Comparison of ENCODE assay signal across 8 cellular contexts in the genomic region with DNA sequence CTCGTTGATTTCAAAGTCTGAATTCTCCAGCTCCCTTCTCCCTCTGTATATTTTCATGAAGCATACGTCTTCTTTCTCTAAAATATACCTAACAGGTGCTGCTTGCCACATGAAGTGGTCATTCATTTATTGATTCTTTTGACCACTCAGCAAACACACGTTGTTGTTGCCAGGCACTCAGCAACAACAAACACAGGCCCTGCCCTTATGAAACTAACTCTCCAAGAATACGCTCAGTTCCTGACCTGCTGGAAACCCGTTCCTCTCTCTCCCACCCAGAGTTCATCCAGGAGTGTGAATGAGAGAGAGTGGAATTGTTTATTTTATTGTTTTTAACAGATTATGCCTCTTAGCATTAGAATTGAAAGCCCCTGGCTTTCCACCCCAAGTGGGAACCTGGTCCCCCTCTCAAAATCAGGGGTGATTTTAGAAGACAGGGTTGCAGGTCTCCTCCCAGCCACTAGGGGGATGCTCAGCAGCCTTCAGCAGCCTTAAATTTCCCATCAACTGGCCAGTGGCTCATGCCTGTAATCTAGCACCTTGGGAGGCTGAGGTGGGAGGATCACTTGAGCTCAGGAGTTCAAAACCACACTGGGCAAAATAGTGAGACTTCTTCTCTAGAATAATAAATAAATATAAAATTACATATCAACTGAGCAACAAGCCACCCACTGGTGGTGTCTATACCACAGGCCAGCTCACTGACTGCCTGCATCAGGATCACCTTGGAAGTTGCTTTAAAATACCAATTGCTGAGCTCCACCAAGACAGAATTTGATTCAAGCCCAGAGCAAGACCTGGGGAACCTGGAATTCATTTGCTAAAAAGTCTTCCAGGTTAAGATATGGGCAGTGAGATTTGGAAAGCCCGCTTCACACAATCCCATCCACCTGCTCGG.
A peak's percentile ranks its signal among the peaks of the same experiment; 100 is the strongest.
DNase-seq lines count a peak whose midpoint lies in the region; ATAC-seq, FAIRE-seq and TF ChIP-seq lines count a peak whose summit lies in the region.

No MANE protein-coding gene starts in this region.

- H3K4me1 ChIP-seq in small intestine (ENCODE audit: control insufficient read depth in 2 of 2, insufficient read depth in 1 of 2, low read depth in 1 of 2, low read length in 1 of 2), result no peaks in the 10 kb centered on the region

- DNase-seq in AG04449 (ENCODE audit: low read depth, low spot score), result no peak
- DNase-seq in GM12864 (ENCODE audit: low read depth), result no peak
- DNase-seq in NCI-H510A treated with DMSO at 0.1 percent for 48 hours (lab: John Stamatoyannopoulos, UW), result peak; percentile 92
- DNase-seq in dermis blood vessel endothelial cell, result peak; percentile 4
- peak; percentile 22 for DNase-seq in small intestine
- DNase-seq in inferior parietal cortex (ENCODE audit: extremely low spot score), result no peak

- peak; percentile 47 for TF ChIP-seq CTCF in AG04449 (IDR thresholded peaks at IDR 0.05; ENCODE audit: insufficient read depth, low read length, missing control alignments)
- peak; percentile 85 for TF ChIP-seq CTCF in GM12864 (IDR thresholded peaks at IDR 0.05; ENCODE audit: low read depth, low read length, missing control alignments)

- POLR2A ChIA-PET in AG04449 (lab: Yijun Ruan, JAX), result no interaction called here

- H3K27me3 ChIP-seq in small intestine (ENCODE audit: control insufficient read depth in 2 of 2, insufficient read depth in 2 of 2, low read length in 2 of 2), result peaks cover 0 to 4% of the 10 kb centered on the region in 2 donors

- no peak for FAIRE-seq in small intestine (lab: Jason Lieb, UNC)

- no peak overlapping the region for H3K27ac ChIP-seq in small intestine (ENCODE audit: low read depth in 1 of 2, low read length in 1 of 2)

- CTCF ChIA-PET in AG04449 (lab: Yijun Ruan, JAX), result interaction anchor here (1.1 kb wide), 1 partner anchor 15 kb away, joined by 3 read pairs; no protein-coding TSS in a partner anchor

- ATAC-seq in HG03378 (IDR thresholded peaks at IDR 0.05; ENCODE audit: unreplicated experiment) (no peak), HG03457 (IDR thresholded peaks at IDR 0.05; ENCODE audit: unreplicated experiment) (no peak)

- no peaks in the 10 kb centered on the region for H3K36me3 ChIP-seq in small intestine (ENCODE audit: control insufficient read depth in 2 of 2, insufficient read depth in 2 of 2, low read length in 2 of 2)

- H3K4me3 ChIP-seq in AG04449 (ENCODE audit: low read depth, low read length) (no peak overlapping the region), GM12864 (ENCODE audit: low read depth, low read length) (no peak overlapping the region), small intestine (ENCODE audit: low read depth in 1 of 2, low read length in 2 of 2) (no peak overlapping the region)

- H3K9me3 ChIP-seq in small intestine (ENCODE audit: control insufficient read depth, low read depth), result no peaks in the 10 kb centered on the region

- WGBS in small intestine, 3 donors, result 42 to 57% (median 47%) methylated on average over 7 of the region's 7 CpGs

Comparison
In these comparisons a context has a peak if more than half of its experiments do, and no peak if none do; other contexts are left out.
1. DNase-seq: peak in NCI-H510A treated with DMSO at 0.1 percent for 48 hours (single experiment), dermis blood vessel endothelial cell (single experiment) and small intestine (single experiment); none in AG04449 (single experiment), GM12864 (single experiment) and inferior parietal cortex (single experiment).